12 cellular contexts compared by ENCODE assay signal in genomic region chr15:56537881-56538280, GRCh38.
DNase-seq lines count a peak whose midpoint lies in the region; FAIRE-seq and TF ChIP-seq lines count a peak whose summit lies in the region.
"Had no signal": no experiment of that assay in that cellular context is flagged by ENCODE, and none has a peak within 500 bp of the region (broad histone marks: within the 10 kb centered on the region; RNA-seq: fewer than 3 reads in every experiment).

No MANE protein-coding gene starts in this region.

- POLR2A ChIA-PET in OCI-LY7 (lab: Charles Lee) (interaction anchor here (0.6 to 3.8 kb wide), 8 partner anchors 9 to 277 kb away, joined by 3 to 23 read pairs (median 5); partner anchors contain the start of gene ZNF280D), A673 (lab: Charles Lee; ENCODE audit: low non-redundant PET) (no interaction called here)

- H3K36me3 ChIP-seq in OCI-LY7 (ENCODE audit: insufficient read depth, low read length) (no peaks in the 10 kb centered on the region), A673 (ENCODE audit: insufficient read depth, low read length, poor library complexity, severe bottlenecking) (no peaks in the 10 kb centered on the region)
- H3K36me3 ChIP-seq: neutrophil, upper lobe of left lung had no signal

- H3K4me3 ChIP-seq in OCI-LY7 (ENCODE audit: low read depth, low read length, poor library complexity, severe bottlenecking) (no peak overlapping the region), A673 (ENCODE audit: low read depth, low read length, poor library complexity, severe bottlenecking) (no peak overlapping the region)
- H3K4me3 ChIP-seq: upper lobe of left lung had no signal

- H3K27me3 ChIP-seq in A673 (replicated peaks; ENCODE audit: insufficient read depth, low read depth, low read length, poor library complexity), result no peaks in the 10 kb centered on the region
- H3K27me3 ChIP-seq: neutrophil, upper lobe of left lung had no signal

- H2AFZ ChIP-seq in OCI-LY7 (ENCODE audit: low read length), result peak overlapping the region; percentile 98

- H3K27ac ChIP-seq in OCI-LY7 (ENCODE audit: low read depth, low read length, poor library complexity, severe bottlenecking), result peak overlapping the region; percentile 70
- no peak overlapping the region for H3K27ac ChIP-seq in A673 (ENCODE audit: low read depth, low read length, poor library complexity, severe bottlenecking)
- H3K27ac ChIP-seq: neutrophil, upper lobe of left lung had no signal

- intact Hi-C loops in OCI-LY7 (cut with micrococcal nuclease; ENCODE audit: unreplicated experiment), result loop anchor here (5.0 kb wide), 1 partner anchor 171 kb away; the partner anchor contains the start of gene TEX9
- intact Hi-C loops in A673 (cut with micrococcal nuclease; ENCODE audit: unreplicated experiment), result no loop called here

- in situ Hi-C loops in KBM-7 (cut with MboI; ENCODE audit: low pct_unique_long_range_greater_than_20kb, low sequenced_read_pairs), result no loop called here

- no peak for FAIRE-seq in HTR-8/SVneo (lab: Jason Lieb, UNC)

- no peaks in the 10 kb centered on the region for H3K9me2 ChIP-seq in OCI-LY7 (ENCODE audit: insufficient read depth, low read length)

- peak overlapping the region; percentile 57 for H3K4me2 ChIP-seq in OCI-LY7 (ENCODE audit: low read length)

- no peaks in the 10 kb centered on the region for H4K20me1 ChIP-seq in OCI-LY7 (ENCODE audit: insufficient read depth, low read length)

- TF ChIP-seq CTCF in GM20000 (IDR thresholded peaks at IDR 0.05; ENCODE audit: extremely low read depth, missing control alignments) (no peak), OCI-LY7 (conservative IDR thresholded peaks at IDR 0.05; ENCODE audit: low read length) (no peak), A673 (conservative IDR thresholded peaks at IDR 0.05; ENCODE audit: low read depth, low read length) (no peak)

- BruUV-seq in OCI-LY7 (replicated peaks; lab: Mats Ljungman, UMichigan) (no TSS peak), A673 (replicated peaks; lab: Mats Ljungman, UMichigan) (no TSS peak)

- peaks cover 70% of the 10 kb centered on the region for H3K4me1 ChIP-seq in OCI-LY7 (ENCODE audit: insufficient read depth, low read length, poor library complexity, severe bottlenecking)
- H3K4me1 ChIP-seq in A673 (ENCODE audit: insufficient read depth, low read length, poor library complexity, severe bottlenecking), result peaks cover 17% of the 10 kb centered on the region
- H3K4me1 ChIP-seq: upper lobe of left lung had no signal

- no peaks in the 10 kb centered on the region for H3K79me2 ChIP-seq in OCI-LY7 (ENCODE audit: insufficient read depth, low read depth, low read length)

- DNase-seq in GM20000 (ENCODE audit: low spot score) (peak; percentile 17), OCI-LY7 (ENCODE audit: low spot score) (peak; percentile 89), A673 (ENCODE audit: low spot score) (no peak), HTR-8/SVneo (ENCODE audit: insufficient read length, low spot score) (no peak), KBM-7 (no peak), SIG-M5 (lab: John Stamatoyannopoulos, UW) (no peak)
- DNase-seq in activated gamma-delta T cell treated with anti-CD3 and anti-CD28 coated beads, Interleukin-2, amount 50 U/mL, for 16 hours (ENCODE audit: low read depth), result peak; percentile 48
- DNase-seq in stimulated activated CD8-positive, alpha-beta memory T cell treated with anti-CD3 and anti-CD28 coated beads, Interleukin-15, amount 100 ng/mL, for 1 hour (ENCODE audit: low read depth), result peak; percentile 2
- DNase-seq: foreskin fibroblast, NCI-H82 had no signal

- H3K9me3 ChIP-seq in OCI-LY7 (ENCODE audit: low read length) (no peaks in the 10 kb centered on the region), A673 (ENCODE audit: low read depth, low read length, poor library complexity, severe bottlenecking) (no peaks in the 10 kb centered on the region)
- H3K9me3 ChIP-seq: neutrophil, upper lobe of left lung had no signal

- CTCF ChIA-PET in OCI-LY7 (lab: Charles Lee; ENCODE audit: unreplicated experiment), result no interaction called here
- CTCF ChIA-PET in A673 (lab: Charles Lee), result no interaction called here

Comparison
In these comparisons a context has a peak if more than half of its experiments do, and no peak if none do; other contexts are left out.
1. DNase-seq: peak in GM20000 (single experiment), OCI-LY7 (single experiment), activated gamma-delta T cell treated with anti-CD3 and anti-CD28 coated beads, Interleukin-2, amount 50 U/mL, for 16 hours (single experiment) and stimulated activated CD8-positive, alpha-beta memory T cell treated with anti-CD3 and anti-CD28 coated beads, Interleukin-15, amount 100 ng/mL, for 1 hour (single experiment); none in A673 (single experiment), HTR-8/SVneo (single experiment), KBM-7 (single experiment) and SIG-M5 (single experiment).